22 cellular contexts compared by ENCODE assay signal in genomic region chr3:134027631-134028030, GRCh38. TPM values are rescaled to one million over a fixed set of nuclear protein-coding genes. Genes with fewer than 3 reads are reported as not detected.
DNase-seq lines count a peak whose midpoint lies in the region; ATAC-seq and TF ChIP-seq lines count a peak whose summit lies in the region.
"Had no signal": no experiment of that assay in that cellular context is flagged by ENCODE, and none has a peak within 500 bp of the region (broad histone marks: within the 10 kb centered on the region; RNA-seq: fewer than 3 reads in every experiment).

No MANE protein-coding gene starts in this region.

- H3K4me2 ChIP-seq in osteoblast (ENCODE audit: insufficient read depth, low read length): no peak overlapping the region

- intact Hi-C loops in right cardiac atrium (cut with DNase I) (no loop called here), Right ventricle myocardium inferior (cut with DNase I) (no loop called here), left lung (cut with DNase I) (no loop called here), sigmoid colon (cut with DNase I) (no loop called here), uterus (cut with DNase I; ENCODE audit: low total_unique reads) (no loop called here), head of caudate nucleus (cut with DNase I) (no loop called here)

- WGBS in right cardiac atrium: 77% methylated on average over 2 of the region's 2 CpGs
- WGBS in sigmoid colon, 2 donors: 57 to 85% methylated on average over 2 of the region's 2 CpGs

- no peak for TF ChIP-seq EP300 in sigmoid colon (IDR thresholded peaks at IDR 0.05)

- DNase-seq in right cardiac atrium: no peak
- DNase-seq in Right ventricle myocardium inferior (ENCODE audit: missing footprints): no peak
- DNase-seq in left lung: no peak
- no peak for DNase-seq in sigmoid colon
- DNase-seq in uterus: no peak
- no peak for DNase-seq in head of caudate nucleus
- no peak for DNase-seq in osteoblast (ENCODE audit: insufficient read length, low spot score, missing footprints)
- DNase-seq: activated CD4-positive, alpha-beta T cell treated with anti-CD3 and anti-CD28 coated beads, Interleukin-2, amount 50 U/mL, for 1 hour; activated CD8-positive, alpha-beta memory T cell treated with anti-CD3 and anti-CD28 coated beads, Interleukin-2, amount 10 ng/mL, durations not matched to agents 7 days and 5 days; activated naive CD4-positive, alpha-beta T cell treated with anti-CD3 and anti-CD28 coated beads, Interleukin-2, amount 10 ng/mL, durations not matched to agents 7 days and 5 days; activated T-cell treated with anti-CD3 and anti-CD28 coated beads, Interleukin-2, amount 50 U/mL, for 72 hours; DMS79 treated with DMSO at 0.1 percent for 48 hours; foreskin fibroblast; hippocampal formation; IMR-90; naive B cell; NCI-H1092 treated with DMSO at 0.1 percent for 48 hours; NCI-H187 treated with DMSO at 0.1 percent for 48 hours had no signal

- no peak for ATAC-seq in right cardiac atrium
- no peak for ATAC-seq in Right ventricle myocardium inferior
- ATAC-seq in left lung: peak; percentile 45
- no peak for ATAC-seq in GM19395 (IDR thresholded peaks at IDR 0.05; ENCODE audit: unreplicated experiment)
- ATAC-seq: activated CD8-positive, alpha-beta memory T cell treated with anti-CD3 and anti-CD28 coated beads, Interleukin-2, amount 10 ng/mL, durations not matched to agents 7 days and 5 days; activated T-cell treated with anti-CD3 and anti-CD28 coated beads, Interleukin-2, amount 50 U/mL, for 72 hours had no signal

- H3K4me1 ChIP-seq in right cardiac atrium (ENCODE audit: control insufficient read depth, insufficient read depth, low read length) (no peaks in the 10 kb centered on the region), left lung (no peaks in the 10 kb centered on the region), sigmoid colon (peaks cover 0 to 21% (median 17%) of the 10 kb centered on the region in 4 donors), uterus (no peaks in the 10 kb centered on the region), osteoblast (ENCODE audit: insufficient read depth, low read length) (peaks cover 6% of the 10 kb centered on the region)

- no peaks in the 10 kb centered on the region for H3K27me3 ChIP-seq in right cardiac atrium (ENCODE audit: control insufficient read depth, insufficient read depth)
- H3K27me3 ChIP-seq in left lung: peaks cover 0 to 42% of the 10 kb centered on the region in 2 donors
- H3K27me3 ChIP-seq in sigmoid colon: peaks cover 4 to 23% (median 8%) of the 10 kb centered on the region in 3 donors
- H3K27me3 ChIP-seq in uterus: no peaks in the 10 kb centered on the region
- H3K27me3 ChIP-seq in osteoblast (ENCODE audit: insufficient read depth, low read length): peaks cover 29% of the 10 kb centered on the region

- peak overlapping the region; percentile 73 for H3K4me3 ChIP-seq in right cardiac atrium (ENCODE audit: low read length)
- peak overlapping the region; percentile 45 to 48 for H3K4me3 ChIP-seq in left lung
- peak overlapping the region in 3 of 4 donors; percentile 2 to 64 (median 59) for H3K4me3 ChIP-seq in sigmoid colon
- peak overlapping the region in 1 of 2 donors; percentile 16 for H3K4me3 ChIP-seq in uterus
- H3K4me3 ChIP-seq in osteoblast (ENCODE audit: insufficient read depth, low read length): no peak overlapping the region

- no peaks in the 10 kb centered on the region for H4K20me1 ChIP-seq in osteoblast (ENCODE audit: insufficient read depth, low read length)

- H3K36me3 ChIP-seq in left lung (no peaks in the 10 kb centered on the region), sigmoid colon (no peaks in the 10 kb centered on the region), uterus (no peaks in the 10 kb centered on the region), osteoblast (ENCODE audit: insufficient read depth, low read length) (no peaks in the 10 kb centered on the region)

- H3K79me2 ChIP-seq in osteoblast (ENCODE audit: insufficient read depth, low read length): no peaks in the 10 kb centered on the region

- no peak for TF ChIP-seq CTCF in left lung (IDR thresholded peaks at IDR 0.05)
- TF ChIP-seq CTCF in sigmoid colon (IDR thresholded peaks at IDR 0.05): no peak
- no peak for TF ChIP-seq CTCF in uterus (IDR thresholded peaks at IDR 0.05)
- TF ChIP-seq CTCF in osteoblast (IDR thresholded peaks at IDR 0.05; ENCODE audit: extremely low read depth, low read depth, low read length): no peak

- H2AFZ ChIP-seq in osteoblast (ENCODE audit: low read length): no peak overlapping the region

- no peak for TF ChIP-seq POLR2A in sigmoid colon (IDR thresholded peaks at IDR 0.05)
- TF ChIP-seq POLR2A in uterus (IDR thresholded peaks at IDR 0.05): no peak

- no peak overlapping the region for H3K27ac ChIP-seq in right cardiac atrium (ENCODE audit: low read length)
- H3K27ac ChIP-seq in left lung: peak overlapping the region in 1 of 2 donors; percentile 53
- no peak overlapping the region for H3K27ac ChIP-seq in sigmoid colon
- H3K27ac ChIP-seq in uterus: peak overlapping the region; percentile 28 to 74
- no peak overlapping the region for H3K27ac ChIP-seq in osteoblast (ENCODE audit: low read depth, low read length)
- H3K27ac ChIP-seq: epithelial cell of prostate had no signal

- no peaks in the 10 kb centered on the region for H3K9me3 ChIP-seq in right cardiac atrium (ENCODE audit: control insufficient read depth, low read length)
- H3K9me3 ChIP-seq in left lung: no peaks in the 10 kb centered on the region
- no peaks in the 10 kb centered on the region for H3K9me3 ChIP-seq in sigmoid colon
- H3K9me3 ChIP-seq in uterus: no peaks in the 10 kb centered on the region
- H3K9me3 ChIP-seq in osteoblast (ENCODE audit: low read depth, low read length): no peaks in the 10 kb centered on the region

RNA-seq across cellular contexts. Expression of gene SLCO2A1, which starts 2.1 kb away (rescaled TPM):
- total RNA-seq in right cardiac atrium: 100 to 1,000 TPM in 1 of 4 donors, 10 to 100 TPM in 3; 34.5 to 100 (median 43.7) TPM
- 17.1 TPM for polyA plus RNA-seq in right cardiac atrium
- total RNA-seq in Right ventricle myocardium inferior: 7.8 TPM
- total RNA-seq in left lung: 100 to 1,000 TPM; 169 to 180 TPM
- total RNA-seq in sigmoid colon: 1 to 10 TPM; 3.3 to 10.0 (median 6.8) TPM
- 10 to 100 TPM in 1 of 3 donors, 1 to 10 TPM in 2; 1.8 to 22.1 (median 3.2) TPM for polyA plus RNA-seq in sigmoid colon
- total RNA-seq in uterus: 100 to 1,000 TPM in 2 of 4 donors, 10 to 100 TPM in 1, 1 to 10 TPM in 1; 3.0 to 168 (median 79.6) TPM
- total RNA-seq in osteoblast: under 0.01 and 0.36 TPM in 2 replicates
- total RNA-seq: A673; activated CD8-positive, alpha-beta memory T cell treated with anti-CD3 and anti-CD28 coated beads, Interleukin-2, amount 10 ng/mL, durations not matched to agents 7 days and 5 days; T-helper 2 cell treated with Interferon-gamma antibody and Interleukin-4, amounts not matched to agents 100 ng/mL and 5 ng/mL, for 36 hours had no signal

Comparison
In these comparisons a context has a peak if more than half of its experiments do, and no peak if none do; other contexts are left out.
1. H3K27ac ChIP-seq: peak in uterus (2 of 2); none in right cardiac atrium (single experiment), sigmoid colon (0 of 4) and osteoblast (single experiment).